ENCODE assay signal across 12 cellular contexts in genomic region chr11:19398772-19399542, GRCh38.
DNase-seq lines count a peak whose midpoint lies in the region; ATAC-seq, FAIRE-seq and TF ChIP-seq lines count a peak whose summit lies in the region.
"Had no signal": no experiment of that assay in that cellular context is flagged by ENCODE, and none has a peak within 500 bp of the region (broad histone marks: within the 10 kb centered on the region; RNA-seq: fewer than 3 reads in every experiment).

No MANE protein-coding gene starts in this region.

- peak overlapping the region; percentile 8 for H2AFZ ChIP-seq in parathyroid adenoma

- no peaks in the 10 kb centered on the region for H3K27me3 ChIP-seq in parathyroid adenoma (ENCODE audit: control insufficient read depth, insufficient read depth, low read length)
- H3K27me3 ChIP-seq in colonic mucosa = no peaks in the 10 kb centered on the region
- H3K27me3 ChIP-seq: heart left ventricle had no signal

- no peak for TF ChIP-seq CTCF in fibroblast of mammary gland (conservative IDR thresholded peaks at IDR 0.05; ENCODE audit: control insufficient read depth, insufficient read depth, low read depth, low read length)
- TF ChIP-seq CTCF in parathyroid adenoma (IDR thresholded peaks at IDR 0.05) = no peak
- TF ChIP-seq CTCF in colonic mucosa (IDR thresholded peaks at IDR 0.05) = no peak

- H3K27ac Mint-ChIP-seq in stimulated activated memory B cell treated with anti-CD40 and anti-IgM and Interleukin-4, amounts not matched to agents 10 μg/mL and 1 μg/mL and 100 μg/mL, for 72 hours = no peak overlapping the region
- H3K27ac Mint-ChIP-seq: activated T-helper 1 cell treated with anti-CD3 and anti-CD28 coated beads, Interleukin-12 subunit alpha, Interleukin-12 subunit beta, Interleukin-2, Interleukin-4 antibody, amounts not matched to agents 30 ng/mL and 10 ng/mL and 1 ng/mL, durations not matched to agents 14 hours and 24 hours and 36 hours had no signal

- H3K4me2 ChIP-seq in parathyroid adenoma (ENCODE audit: low read length) = no peak overlapping the region

- H3K9me3 Mint-ChIP-seq in stimulated activated memory B cell treated with anti-CD40 and anti-IgM and Interleukin-4, amounts not matched to agents 10 μg/mL and 1 μg/mL and 100 μg/mL, for 72 hours = no peaks in the 10 kb centered on the region
- H3K9me3 Mint-ChIP-seq: activated T-helper 1 cell treated with anti-CD3 and anti-CD28 coated beads, Interleukin-12 subunit alpha, Interleukin-12 subunit beta, Interleukin-2, Interleukin-4 antibody, amounts not matched to agents 30 ng/mL and 10 ng/mL and 1 ng/mL, durations not matched to agents 14 hours and 24 hours and 36 hours had no signal

- FAIRE-seq in HTR-8/SVneo (lab: Jason Lieb, UNC) = no peak

- intact Hi-C loops in colonic mucosa (cut with DNase I) = no loop called here

- H3K4me1 ChIP-seq in parathyroid adenoma (no peaks in the 10 kb centered on the region), colonic mucosa (no peaks in the 10 kb centered on the region)

- no peaks in the 10 kb centered on the region for H3K79me2 ChIP-seq in parathyroid adenoma

- DNase-seq in AG08396 (ENCODE audit: low spot score) (peak; percentile 54), HTR-8/SVneo (ENCODE audit: insufficient read length, low spot score) (peak; percentile 23), fibroblast of mammary gland (ENCODE audit: low read depth) (peak; percentile 98), colonic mucosa (no peak), NOMO-1 treated with DMSO at 0.1 percent for 48 hours (lab: John Stamatoyannopoulos, UW; ENCODE audit: unreplicated experiment) (no peak), DMS153 (lab: John Stamatoyannopoulos, UW) (no peak)
- DNase-seq: heart left ventricle, NCI-H1048, NCI-H526 had no signal

- no peaks in the 10 kb centered on the region for H3K4me1 Mint-ChIP-seq in stimulated activated memory B cell treated with anti-CD40 and anti-IgM and Interleukin-4, amounts not matched to agents 10 μg/mL and 1 μg/mL and 100 μg/mL, for 72 hours

- no peaks in the 10 kb centered on the region for H3K36me3 ChIP-seq in parathyroid adenoma (ENCODE audit: control insufficient read depth, insufficient read depth, low read length)
- H3K36me3 ChIP-seq in colonic mucosa = no peaks in the 10 kb centered on the region
- H3K36me3 ChIP-seq: heart left ventricle had no signal

- H3K9ac ChIP-seq in parathyroid adenoma = no peak overlapping the region
- H3K9ac ChIP-seq in colonic mucosa (ENCODE audit: low read depth in 2 of 2, low read length in 2 of 2) = no peak overlapping the region

- no peak for ATAC-seq in stimulated activated memory B cell treated with anti-CD40 and anti-IgM and Interleukin-4, amounts not matched to agents 10 μg/mL and 1 μg/mL and 100 μg/mL, for 72 hours

- H3K27ac ChIP-seq in parathyroid adenoma (no peak overlapping the region), colonic mucosa (no peak overlapping the region)
- H3K27ac ChIP-seq: heart left ventricle had no signal

- H3K4me3 ChIP-seq in fibroblast of mammary gland (ENCODE audit: control insufficient read depth, low read depth, low read length) (no peak overlapping the region), parathyroid adenoma (ENCODE audit: low read depth, low read length) (no peak overlapping the region), colonic mucosa (no peak overlapping the region)
- H3K4me3 ChIP-seq: heart left ventricle had no signal

- H3K36me3 Mint-ChIP-seq in stimulated activated memory B cell treated with anti-CD40 and anti-IgM and Interleukin-4, amounts not matched to agents 10 μg/mL and 1 μg/mL and 100 μg/mL, for 72 hours = no peaks in the 10 kb centered on the region

- H3K9me3 ChIP-seq in parathyroid adenoma (ENCODE audit: control insufficient read depth, low read length) = no peaks in the 10 kb centered on the region
- no peaks in the 10 kb centered on the region for H3K9me3 ChIP-seq in colonic mucosa
- H3K9me3 ChIP-seq: heart left ventricle had no signal

- H3K27me3 Mint-ChIP-seq in stimulated activated memory B cell treated with anti-CD40 and anti-IgM and Interleukin-4, amounts not matched to agents 10 μg/mL and 1 μg/mL and 100 μg/mL, for 72 hours = no peaks in the 10 kb centered on the region

- H3K4me3 Mint-ChIP-seq in stimulated activated memory B cell treated with anti-CD40 and anti-IgM and Interleukin-4, amounts not matched to agents 10 μg/mL and 1 μg/mL and 100 μg/mL, for 72 hours = no peak overlapping the region
- H3K4me3 Mint-ChIP-seq: activated T-helper 1 cell treated with anti-CD3 and anti-CD28 coated beads, Interleukin-12 subunit alpha, Interleukin-12 subunit beta, Interleukin-2, Interleukin-4 antibody, amounts not matched to agents 30 ng/mL and 10 ng/mL and 1 ng/mL, durations not matched to agents 14 hours and 24 hours and 36 hours had no signal

Comparison
In these comparisons a context has a peak if more than half of its experiments do, and no peak if none do; other contexts are left out.
1. DNase-seq: peak in AG08396 (single experiment), HTR-8/SVneo (single experiment) and fibroblast of mammary gland (single experiment); none in colonic mucosa (single experiment), NOMO-1 treated with DMSO at 0.1 percent for 48 hours (single experiment) and DMS153 (single experiment).